12 cellular contexts compared by ENCODE assay signal in genomic region chr19:46828484-46828883, GRCh38. TPM values are rescaled to one million over a fixed set of nuclear protein-coding genes. Genes with fewer than 3 reads are reported as not detected.
A peak's percentile ranks its signal among the peaks of the same experiment; 100 is the strongest.
DNase-seq lines count a peak whose midpoint lies in the region; ATAC-seq, FAIRE-seq and TF ChIP-seq lines count a peak whose summit lies in the region.
"Had no signal": no experiment of that assay in that cellular context is flagged by ENCODE, and none has a peak within 500 bp of the region (broad histone marks: within the 10 kb centered on the region; RNA-seq: fewer than 3 reads in every experiment).

No MANE protein-coding gene starts in this region.

- no peak overlapping the region for H2BK20ac ChIP-seq in IMR-90 (ENCODE audit: low read depth, low read length)

- WGBS in IMR-90 (ENCODE audit: extremely low coverage in 2 of 2, insufficient read length in 1 of 2), 2 experiments = no CpG with 5 or more reads among the region's 5 CpGs

- H3K27ac ChIP-seq in IMR-90 (ENCODE audit: insufficient read depth, low read length) = no peak overlapping the region
- no peak overlapping the region for H3K27ac ChIP-seq in endothelial cell of umbilical vein (ENCODE audit: insufficient read depth, low read depth, low read length)
- H3K27ac ChIP-seq: heart left ventricle, thyroid gland had no signal

- H3K36me3 ChIP-seq in IMR-90 (ENCODE audit: control insufficient read depth, insufficient read depth, low read length) (no peaks in the 10 kb centered on the region), endothelial cell of umbilical vein (ENCODE audit: control insufficient read depth in 2 of 2, extremely low read depth in 1 of 2, insufficient read depth in 2 of 2, low read length in 2 of 2) (no peaks in the 10 kb centered on the region)
- H3K36me3 ChIP-seq: heart left ventricle, thyroid gland had no signal

- H3K14ac ChIP-seq in IMR-90 (replicated peaks; ENCODE audit: low read depth, low read length) = no peak overlapping the region

- BruUV-seq in IMR-90 (replicated peaks; lab: Mats Ljungman, UMichigan) = no TSS peak
- no TSS peak for BruUV-seq in endothelial cell of umbilical vein (replicated peaks; lab: Mats Ljungman, UMichigan)

- no peak overlapping the region for H4K5ac ChIP-seq in IMR-90 (ENCODE audit: low read depth, low read length)

- H3K4ac ChIP-seq in IMR-90 (ENCODE audit: low read depth, low read length) = peak overlapping the region; percentile 16; the same call in 1 of the 2 replicates

- no peaks in the 10 kb centered on the region for H3K79me1 ChIP-seq in IMR-90 (ENCODE audit: low read depth in 1 of 2, low read length in 2 of 2)

- peak overlapping the region; percentile 7 for H2BK5ac ChIP-seq in IMR-90 (ENCODE audit: low read depth, low read length, poor library complexity, severe bottlenecking)

- CTCF ChIA-PET in IMR-90 (lab: Yijun Ruan, JAX) = interaction anchor here (1.1 to 1.6 kb wide), 2 partner anchors 12 to 59 kb away, joined by 3 read pairs; no protein-coding TSS in a partner anchor
- CTCF ChIA-PET in endothelial cell of umbilical vein (lab: Charles Lee) = interaction anchor here (0.7 to 2.3 kb wide), 3 partner anchors 12 to 61 kb away, joined by 3 to 11 read pairs (median 4); no protein-coding TSS in a partner anchor

- no peak for FAIRE-seq in endothelial cell of umbilical vein (lab: Jason Lieb, UNC)

- no peak overlapping the region for H3K4me2 ChIP-seq in IMR-90 (ENCODE audit: low read depth, low read length)
- no peak overlapping the region for H3K4me2 ChIP-seq in endothelial cell of umbilical vein (ENCODE audit: insufficient read depth, low read length)

- peak overlapping the region; percentile 69 for H2AK5ac ChIP-seq in IMR-90 (ENCODE audit: low read depth, low read length)

- H2BK15ac ChIP-seq in IMR-90 (ENCODE audit: low read depth, low read length) = no peak overlapping the region

- H3K18ac ChIP-seq in IMR-90 (ENCODE audit: low read depth, low read length) = no peak overlapping the region

- H2AFZ ChIP-seq in IMR-90 (replicated peaks; ENCODE audit: low read length, poor library complexity) (no peak overlapping the region), endothelial cell of umbilical vein (ENCODE audit: low read depth, low read length) (no peak overlapping the region)

- H4K20me1 ChIP-seq in IMR-90 (ENCODE audit: insufficient read depth, low read length) = no peaks in the 10 kb centered on the region
- H4K20me1 ChIP-seq in endothelial cell of umbilical vein (replicated peaks; ENCODE audit: control insufficient read depth, extremely low read depth, insufficient read depth, low read length) = no peaks in the 10 kb centered on the region

- ATAC-seq in IMR-90 (ENCODE audit: low read depth) (no peak), HG03175 (IDR thresholded peaks at IDR 0.05; ENCODE audit: unreplicated experiment) (no peak)
- ATAC-seq: heart left ventricle, left ventricle myocardium superior had no signal

- dilution Hi-C loops in IMR-90 (cut with HindIII; ENCODE audit: low sequenced_read_pairs, unreplicated experiment) (no loop called here), endothelial cell of umbilical vein (cut with MboI; ENCODE audit: extremely low pct_ligation_motif_present, low sequenced_read_pairs) (no loop called here)

- no peak overlapping the region for H3K9ac ChIP-seq in IMR-90 (ENCODE audit: low read depth, low read length)
- no peak overlapping the region for H3K9ac ChIP-seq in endothelial cell of umbilical vein (replicated peaks; ENCODE audit: extremely low read depth, insufficient read depth, low read length)

- TF ChIP-seq POLR2A in IMR-90 (IDR thresholded peaks at IDR 0.05; ENCODE audit: low read depth, low read length) = no peak
- no peak for TF ChIP-seq POLR2A in endothelial cell of umbilical vein (IDR thresholded peaks at IDR 0.05; ENCODE audit: low read depth, low read length)

- H3K56ac ChIP-seq in IMR-90 (ENCODE audit: extremely low read depth, insufficient read depth, low read length) = no peak overlapping the region

- peak; percentile 75 for DNase-seq in IMR-90
- peak; percentile 58 to 72 for DNase-seq in activated CD4-positive, alpha-beta T cell treated with anti-CD3 and anti-CD28 coated beads for 4 hours
- peak; percentile 30 for DNase-seq in endothelial cell of umbilical vein (ENCODE audit: low read depth, low spot score)
- peak; percentile 31 to 58 (median 52) for DNase-seq in stimulated activated CD4-positive, alpha-beta T cell treated with anti-CD3 and anti-CD28 coated beads, TNF-alpha, amount 100 ng/mL, for 24 hours (ENCODE audit: low read depth in 3 of 3)
- DNase-seq in foreskin melanocyte = no peak
- DNase-seq in anterior cingulate cortex (lab: John Stamatoyannopoulos, UW) = no peak
- DNase-seq: heart left ventricle, left ventricle myocardium superior, NCI-H1048, nephron progenitor cell, thyroid gland had no signal

- TF ChIP-seq CTCF in IMR-90 (conservative IDR thresholded peaks at IDR 0.05; ENCODE audit: low read depth, low read length) (no peak), endothelial cell of umbilical vein (IDR thresholded peaks at IDR 0.05; ENCODE audit: extremely low read depth in 1 of 2, insufficient read depth in 1 of 2, low read depth in 1 of 2, low read length in 2 of 2) (no peak)

- POLR2A ChIA-PET in IMR-90 (lab: Charles Lee; ENCODE audit: unreplicated experiment) (no interaction called here), endothelial cell of umbilical vein (lab: Charles Lee) (no interaction called here)

- H3K79me2 ChIP-seq in endothelial cell of umbilical vein (ENCODE audit: control insufficient read depth, insufficient read depth, low read length) = no peaks in the 10 kb centered on the region

- H3K4me3 ChIP-seq in IMR-90 (ENCODE audit: insufficient read depth, low read depth, low read length) = no peak overlapping the region
- no peak overlapping the region for H3K4me3 ChIP-seq in endothelial cell of umbilical vein (replicated peaks in 1 of 3; ENCODE audit: insufficient read depth in 1 of 3, low read depth in 1 of 3, low read length in 3 of 3)
- H3K4me3 ChIP-seq: heart left ventricle, thyroid gland had no signal

- H2BK120ac ChIP-seq in IMR-90 (ENCODE audit: low read depth, low read length) = peak overlapping the region; percentile 16; the same call in 1 of the 2 replicates

- no peak overlapping the region for H4K8ac ChIP-seq in IMR-90 (ENCODE audit: low read depth in 2 of 2, low read length in 2 of 2)

- H2AK9ac ChIP-seq in IMR-90 (replicated peaks; ENCODE audit: low read depth, low read length, poor library complexity) = no peak overlapping the region

- H3K9me3 ChIP-seq in IMR-90 (ENCODE audit: control insufficient read depth, insufficient read depth, low read length) = no peaks in the 10 kb centered on the region
- H3K9me3 ChIP-seq in endothelial cell of umbilical vein (replicated peaks; ENCODE audit: control insufficient read depth, insufficient read depth, low read length) = no peaks in the 10 kb centered on the region
- H3K9me3 ChIP-seq: thyroid gland had no signal

- no peak overlapping the region for H3K23ac ChIP-seq in IMR-90 (ENCODE audit: low read depth, low read length)

- no peak overlapping the region for H4K91ac ChIP-seq in IMR-90 (ENCODE audit: insufficient read depth, low read depth, low read length)

- TF ChIP-seq RAD21 in IMR-90 (IDR thresholded peaks at IDR 0.05; ENCODE audit: low read length) = no peak

- in situ Hi-C loops in IMR-90 (cut with MboI; ENCODE audit: low sequenced_read_pairs) = no loop called here

- H3K4me1 ChIP-seq in IMR-90 (ENCODE audit: control insufficient read depth, insufficient read depth, low read length) (peaks cover 3% of the 10 kb centered on the region; the same call in 1 of the 2 replicates), endothelial cell of umbilical vein (ENCODE audit: control insufficient read depth, extremely low read depth, insufficient read depth, low read length) (peaks cover 3% of the 10 kb centered on the region)
- H3K4me1 ChIP-seq: thyroid gland had no signal

- no peaks in the 10 kb centered on the region for H3K27me3 ChIP-seq in IMR-90 (ENCODE audit: control insufficient read depth, insufficient read depth, low read length)
- H3K27me3 ChIP-seq in endothelial cell of umbilical vein (ENCODE audit: control insufficient read depth in 2 of 2, insufficient read depth in 2 of 2, low read length in 2 of 2) = no peaks in the 10 kb centered on the region
- H3K27me3 ChIP-seq: heart left ventricle, thyroid gland had no signal

- intact Hi-C loops in IMR-90 (cut with micrococcal nuclease) (no loop called here), endothelial cell of umbilical vein (cut with micrococcal nuclease) (no loop called here)

- H3K9me1 ChIP-seq in IMR-90 (ENCODE audit: insufficient read depth, low read length) (peaks cover 5% of the 10 kb centered on the region; the same call in 1 of the 2 replicates), endothelial cell of umbilical vein (replicated peaks; ENCODE audit: control insufficient read depth, extremely low read depth, insufficient read depth, low read length) (no peaks in the 10 kb centered on the region)

RNA-seq across cellular contexts. Expression of gene AP2S1, which starts 22.2 kb away (rescaled TPM):
- total RNA-seq in IMR-90 (2012; rRNA removed) (134 and 144 TPM in 2 replicates), endothelial cell of umbilical vein (279 and 313 TPM in 2 replicates)
- polyA plus RNA-seq in IMR-90 (2012; rRNA removed) (274 and 374 TPM in 2 replicates), endothelial cell of umbilical vein (376 and 417 TPM in 2 replicates)
- polyA plus RNA-seq in IMR-90 (2012; cell fraction: cytosol; rRNA removed) = 459 and 604 TPM in 2 replicates
- polyA plus RNA-seq in IMR-90 (2012; cell fraction: nucleus; rRNA removed; ENCODE audit: low replicate concordance) = 129 and 153 TPM in 2 replicates
- polyA plus RNA-seq in endothelial cell of umbilical vein (2011; cell fraction: cytosol; rRNA removed) = 283 and 300 TPM in 2 replicates
- 93.6 and 108 TPM in 2 replicates for polyA plus RNA-seq in endothelial cell of umbilical vein (2011; cell fraction: nucleus; rRNA removed)
- polyA plus RNA-seq in endothelial cell of umbilical vein (2012) = 320 and 378 TPM in 2 replicates
- 115 and 153 TPM in 2 replicates for polyA minus RNA-seq in endothelial cell of umbilical vein
- polyA minus RNA-seq in endothelial cell of umbilical vein (2011; cell fraction: cytosol; rRNA and poly(A)+ RNA removed) = 93.2 TPM
- 22.7 and 27.2 TPM in 2 replicates for polyA minus RNA-seq in endothelial cell of umbilical vein (2011; cell fraction: nucleus; rRNA and poly(A)+ RNA removed)

RNA-seq across cellular contexts. Expression of gene ARHGAP35, which starts 32.3 kb away (rescaled TPM):
- total RNA-seq in IMR-90 (2012; rRNA removed) = 28.9 and 29.0 TPM in 2 replicates
- 16.4 and 18.7 TPM in 2 replicates for polyA plus RNA-seq in IMR-90 (2012; rRNA removed)
- 10.3 and 12.5 TPM in 2 replicates for polyA plus RNA-seq in IMR-90 (2012; cell fraction: cytosol; rRNA removed)
- 17.8 and 19.1 TPM in 2 replicates for polyA plus RNA-seq in IMR-90 (2012; cell fraction: nucleus; rRNA removed; ENCODE audit: low replicate concordance)
- 47.3 and 51.3 TPM in 2 replicates for total RNA-seq in endothelial cell of umbilical vein
- 25.7 and 28.3 TPM in 2 replicates for polyA plus RNA-seq in endothelial cell of umbilical vein
- 19.6 and 20.2 TPM in 2 replicates for polyA plus RNA-seq in endothelial cell of umbilical vein (2011; cell fraction: cytosol; rRNA removed)
- 29.7 and 30.7 TPM in 2 replicates for polyA plus RNA-seq in endothelial cell of umbilical vein (2011; cell fraction: nucleus; rRNA removed)
- polyA plus RNA-seq in endothelial cell of umbilical vein (2012) = 25.8 and 31.7 TPM in 2 replicates
- polyA minus RNA-seq in endothelial cell of umbilical vein = 35.8 and 45.8 TPM in 2 replicates
- 20.1 TPM for polyA minus RNA-seq in endothelial cell of umbilical vein (2011; cell fraction: cytosol; rRNA and poly(A)+ RNA removed)
- 53.1 and 57.3 TPM in 2 replicates for polyA minus RNA-seq in endothelial cell of umbilical vein (2011; cell fraction: nucleus; rRNA and poly(A)+ RNA removed)

RNA-seq across cellular contexts. Expression of gene SLC1A5, which starts 40.1 kb away (rescaled TPM):
- 105 and 142 TPM in 2 replicates for total RNA-seq in IMR-90 (2012; rRNA removed)
- 155 and 171 TPM in 2 replicates for polyA plus RNA-seq in IMR-90 (2012; rRNA removed)
- polyA plus RNA-seq in IMR-90 (2012; cell fraction: cytosol; rRNA removed) = 117 and 213 TPM in 2 replicates
- 88.4 and 128 TPM in 2 replicates for polyA plus RNA-seq in IMR-90 (2012; cell fraction: nucleus; rRNA removed; ENCODE audit: low replicate concordance)
- 105 and 114 TPM in 2 replicates for total RNA-seq in endothelial cell of umbilical vein
- polyA plus RNA-seq in endothelial cell of umbilical vein = 114 TPM in 2 replicates
- 73.3 and 75.0 TPM in 2 replicates for polyA plus RNA-seq in endothelial cell of umbilical vein (2011; cell fraction: cytosol; rRNA removed)
- 43.7 and 51.1 TPM in 2 replicates for polyA plus RNA-seq in endothelial cell of umbilical vein (2011; cell fraction: nucleus; rRNA removed)
- polyA plus RNA-seq in endothelial cell of umbilical vein (2012) = 86.6 and 87.7 TPM in 2 replicates
- polyA minus RNA-seq in endothelial cell of umbilical vein = 127 and 137 TPM in 2 replicates
- polyA minus RNA-seq in endothelial cell of umbilical vein (2011; cell fraction: cytosol; rRNA and poly(A)+ RNA removed) = 98.2 TPM
- 22.9 and 25.6 TPM in 2 replicates for polyA minus RNA-seq in endothelial cell of umbilical vein (2011; cell fraction: nucleus; rRNA and poly(A)+ RNA removed)

Comparison
In these comparisons a context has a peak if more than half of its experiments do, and no peak if none do; other contexts are left out.
1. DNase-seq: peak in IMR-90 (single experiment), activated CD4-positive, alpha-beta T cell treated with anti-CD3 and anti-CD28 coated beads for 4 hours (2 of 2), endothelial cell of umbilical vein (single experiment) and stimulated activated CD4-positive, alpha-beta T cell treated with anti-CD3 and anti-CD28 coated beads, TNF-alpha, amount 100 ng/mL, for 24 hours (3 of 3); none in foreskin melanocyte (single experiment) and anterior cingulate cortex (0 of 58).